Comparison of ENCODE assay signal across 10 cellular contexts in the genomic region with DNA sequence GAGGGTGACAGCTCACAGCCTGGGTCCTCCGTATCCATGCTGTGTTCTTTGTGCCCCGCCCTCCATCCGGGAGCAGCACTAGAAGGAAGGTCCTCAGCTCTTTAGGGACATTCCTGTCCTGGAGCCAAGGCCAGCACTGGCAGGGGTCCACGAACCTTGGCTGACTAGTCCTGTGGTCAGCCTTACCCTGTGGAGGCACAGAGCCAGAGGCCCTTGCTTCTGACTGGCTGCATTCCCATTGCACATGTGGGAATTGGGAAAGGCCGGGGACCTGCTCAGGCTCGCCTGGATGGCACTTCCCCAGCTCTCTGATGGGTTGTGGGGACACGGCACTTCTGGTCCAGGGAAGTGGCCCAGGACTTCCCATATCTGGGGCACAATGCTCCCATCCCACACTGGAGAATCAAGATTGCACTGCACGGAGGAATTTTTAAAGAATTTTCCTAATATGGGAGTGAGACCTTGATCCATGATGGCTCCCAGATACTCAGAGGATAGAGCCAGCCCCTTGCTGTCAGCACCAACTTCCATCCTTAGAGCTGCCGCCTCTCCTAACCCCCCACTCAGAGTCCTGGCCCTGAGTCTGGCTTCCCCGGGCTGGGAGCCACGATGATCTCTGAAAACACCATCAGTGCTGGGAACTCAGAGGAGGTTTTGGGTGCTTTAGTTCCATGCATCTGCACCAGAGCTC. TPM values are rescaled to one million over a fixed set of nuclear protein-coding genes. Genes with fewer than 3 reads are reported as not detected.
A peak's percentile ranks its signal among the peaks of the same experiment; 100 is the strongest.
DNase-seq lines count a peak whose midpoint lies in the region; ATAC-seq and TF ChIP-seq lines count a peak whose summit lies in the region.
"Had no signal": no experiment of that assay in that cellular context is flagged by ENCODE, and none has a peak within 500 bp of the region (broad histone marks: within the 10 kb centered on the region; RNA-seq: fewer than 3 reads in every experiment).

No MANE protein-coding gene starts in this region.

- H3K27ac Mint-ChIP-seq in stimulated activated effector memory CD8-positive, alpha-beta T cell treated with anti-CD3 and anti-CD28 coated beads, Interleukin-12 subunit alpha, Interleukin-12 subunit beta, amount 100 ng/mL, for 72 hours: peak overlapping the region; percentile 54
- no peak overlapping the region for H3K27ac Mint-ChIP-seq in activated naive CD4-positive, alpha-beta T cell treated with anti-CD3 and anti-CD28 coated beads, Interleukin-2, amount 50 U/mL, for 72 hours

- TF ChIP-seq POLR2A in body of pancreas (IDR thresholded peaks at IDR 0.05): no peak

- no peak overlapping the region for H3K4me2 ChIP-seq in hepatocyte

- H3K9me3 ChIP-seq in body of pancreas: no peaks in the 10 kb centered on the region
- H3K9me3 ChIP-seq in hepatocyte (ENCODE audit: low read depth): no peaks in the 10 kb centered on the region

- TF ChIP-seq CTCF in HFF-Myc (IDR thresholded peaks at IDR 0.05; ENCODE audit: low read depth, low read length, missing control alignments) (no peak), body of pancreas (IDR thresholded peaks at IDR 0.05) (no peak), hepatocyte (IDR thresholded peaks at IDR 0.05; ENCODE audit: poor library complexity) (no peak)

- no peaks in the 10 kb centered on the region for H3K79me2 ChIP-seq in hepatocyte

- 24 to 32% methylated on average over 4 to 11 of the region's 11 CpGs for WGBS in body of pancreas, 2 donors
- 75% methylated on average over 11 of the region's 11 CpGs for WGBS in hepatocyte (ENCODE audit: low lambda C conversion rate, missing lambda C conversion rate)

- H2AFZ ChIP-seq in hepatocyte: no peak overlapping the region

- intact Hi-C loops in body of pancreas (cut with DNase I): no loop called here
- intact Hi-C loops in left colon (cut with DNase I, micrococcal nuclease): no loop called here

- H3K9me3 Mint-ChIP-seq in stimulated activated effector memory CD8-positive, alpha-beta T cell treated with anti-CD3 and anti-CD28 coated beads, Interleukin-12 subunit alpha, Interleukin-12 subunit beta, amount 100 ng/mL, for 72 hours: no peaks in the 10 kb centered on the region
- no peaks in the 10 kb centered on the region for H3K9me3 Mint-ChIP-seq in activated naive CD4-positive, alpha-beta T cell treated with anti-CD3 and anti-CD28 coated beads, Interleukin-2, amount 50 U/mL, for 72 hours

- no peaks in the 10 kb centered on the region for H3K9me2 ChIP-seq in hepatocyte (replicated peaks; ENCODE audit: insufficient read depth)

- peak; percentile 59 for DNase-seq in HFF-Myc (ENCODE audit: extremely low read depth, low read depth)
- DNase-seq in body of pancreas: peak; percentile 94 to 99 (median 97)
- peak; percentile 55 to 76 for DNase-seq in left colon
- DNase-seq in stimulated activated effector memory CD8-positive, alpha-beta T cell treated with anti-CD3 and anti-CD28 coated beads, Interleukin-12 subunit alpha, Interleukin-12 subunit beta, amount 100 ng/mL, for 72 hours (ENCODE audit: low spot score in 2 of 2): no peak
- no peak for DNase-seq in activated naive CD4-positive, alpha-beta T cell treated with anti-CD3 and anti-CD28 coated beads, Interleukin-2, amount 50 U/mL, for 72 hours (ENCODE audit: low spot score in 2 of 2)
- DNase-seq in NCI-H345 treated with DMSO at 0.1 percent for 48 hours (lab: John Stamatoyannopoulos, UW; ENCODE audit: unreplicated experiment): no peak
- DNase-seq in hepatocyte (ENCODE audit: low spot score): no peak
- DNase-seq: glutamatergic neuron, NCI-H748 treated with DMSO at 0.1 percent for 48 hours had no signal

- H3K36me3 Mint-ChIP-seq in stimulated activated effector memory CD8-positive, alpha-beta T cell treated with anti-CD3 and anti-CD28 coated beads, Interleukin-12 subunit alpha, Interleukin-12 subunit beta, amount 100 ng/mL, for 72 hours: no peaks in the 10 kb centered on the region
- H3K36me3 Mint-ChIP-seq in activated naive CD4-positive, alpha-beta T cell treated with anti-CD3 and anti-CD28 coated beads, Interleukin-2, amount 50 U/mL, for 72 hours: no peaks in the 10 kb centered on the region

- H3K4me3 Mint-ChIP-seq in stimulated activated effector memory CD8-positive, alpha-beta T cell treated with anti-CD3 and anti-CD28 coated beads, Interleukin-12 subunit alpha, Interleukin-12 subunit beta, amount 100 ng/mL, for 72 hours: no peak overlapping the region

- H3K27me3 ChIP-seq in body of pancreas (no peaks in the 10 kb centered on the region), hepatocyte (no peaks in the 10 kb centered on the region)

- peak overlapping the region; percentile 32 to 92 (median 68) for H3K27ac ChIP-seq in body of pancreas
- H3K27ac ChIP-seq in hepatocyte: no peak overlapping the region

- peaks cover 34% of the 10 kb centered on the region for H3K4me1 ChIP-seq in body of pancreas
- H3K4me1 ChIP-seq in hepatocyte (ENCODE audit: insufficient read depth): peaks cover 3% of the 10 kb centered on the region

- H3K4me3 ChIP-seq in HFF-Myc (replicated peaks; ENCODE audit: low read depth, low read length): no peak overlapping the region
- no peak overlapping the region for H3K4me3 ChIP-seq in body of pancreas
- no peak overlapping the region for H3K4me3 ChIP-seq in hepatocyte

- H3K4me1 Mint-ChIP-seq in stimulated activated effector memory CD8-positive, alpha-beta T cell treated with anti-CD3 and anti-CD28 coated beads, Interleukin-12 subunit alpha, Interleukin-12 subunit beta, amount 100 ng/mL, for 72 hours: peaks cover 26% of the 10 kb centered on the region

- ATAC-seq in body of pancreas (peak; percentile 92), left colon (no peak), HG02840 (IDR thresholded peaks at IDR 0.05; ENCODE audit: low FRiP score, unreplicated experiment) (no peak)
- ATAC-seq in stimulated activated effector memory CD8-positive, alpha-beta T cell treated with anti-CD3 and anti-CD28 coated beads, Interleukin-12 subunit alpha, Interleukin-12 subunit beta, amount 100 ng/mL, for 72 hours: no peak
- no peak for ATAC-seq in activated naive CD4-positive, alpha-beta T cell treated with anti-CD3 and anti-CD28 coated beads, Interleukin-2, amount 50 U/mL, for 72 hours

- no peaks in the 10 kb centered on the region for H4K20me1 ChIP-seq in hepatocyte (ENCODE audit: insufficient read depth, poor library complexity, severe bottlenecking)

- H3K36me3 ChIP-seq in body of pancreas (replicated peaks in 1 of 2; ENCODE audit: insufficient read depth in 1 of 2, low read depth in 2 of 2) (no peaks in the 10 kb centered on the region), hepatocyte (replicated peaks; ENCODE audit: insufficient read depth, low read depth) (no peaks in the 10 kb centered on the region)

RNA-seq across cellular contexts. Expression of a gene that starts 24.7 kb away (rescaled TPM):
- 100 to 1,000 TPM; 376 to 784 TPM for total RNA-seq in body of pancreas
- 100 to 1,000 TPM; 141 to 332 TPM for total RNA-seq in left colon
- 1 to 10 TPM; 5.9 to 7.1 TPM for total RNA-seq in activated naive CD4-positive, alpha-beta T cell treated with anti-CD3 and anti-CD28 coated beads, Interleukin-2, amount 50 U/mL, for 72 hours
- total RNA-seq in hepatocyte: 387 and 429 TPM in 2 replicates
- 103 and 146 TPM in 2 replicates for polyA plus RNA-seq in hepatocyte

Comparison
In these comparisons a context has a peak if more than half of its experiments do, and no peak if none do; other contexts are left out.
1. DNase-seq: peak in HFF-Myc (single experiment), body of pancreas (4 of 4) and left colon (2 of 2); none in stimulated activated effector memory CD8-positive, alpha-beta T cell treated with anti-CD3 and anti-CD28 coated beads, Interleukin-12 subunit alpha, Interleukin-12 subunit beta, amount 100 ng/mL, for 72 hours (0 of 2), activated naive CD4-positive, alpha-beta T cell treated with anti-CD3 and anti-CD28 coated beads, Interleukin-2, amount 50 U/mL, for 72 hours (0 of 2), NCI-H345 treated with DMSO at 0.1 percent for 48 hours (single experiment) and hepatocyte (single experiment).
2. RNA of a gene that starts 24.7 kb away (total RNA-seq): 376 to 784 TPM in body of pancreas, 387 to 429 TPM in hepatocyte and 141 to 332 TPM in left colon; 5.9 to 7.1 TPM in activated naive CD4-positive, alpha-beta T cell treated with anti-CD3 and anti-CD28 coated beads, Interleukin-2, amount 50 U/mL, for 72 hours; every median in the first group is over 10 times any median in the second.